ENCODE assay signal across 8 cellular contexts in genomic region chr7:116524609-116525297, GRCh38. TPM values are rescaled to one million over a fixed set of nuclear protein-coding genes. Genes with fewer than 3 reads are reported as not detected.
DNase-seq lines count a peak whose midpoint lies in the region; ATAC-seq and TF ChIP-seq lines count a peak whose summit lies in the region.

A gene with protein sequence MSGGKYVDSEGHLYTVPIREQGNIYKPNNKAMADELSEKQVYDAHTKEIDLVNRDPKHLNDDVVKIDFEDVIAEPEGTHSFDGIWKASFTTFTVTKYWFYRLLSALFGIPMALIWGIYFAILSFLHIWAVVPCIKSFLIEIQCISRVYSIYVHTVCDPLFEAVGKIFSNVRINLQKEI (plus strand): TSS chr7:116525036. CDS start chr7:116525063, 27 bp downstream.

- H3K79me2 ChIP-seq in KMS-11 (ENCODE audit: insufficient read depth, low read depth) = 0 out of 2 replicates have a peak, but pooled peaks cover 10% of the 10 kb centered on the region

- no peaks in the 10 kb centered on the region; the same call in 1 of the 2 replicates for H3K27me3 ChIP-seq in KMS-11 (ENCODE audit: insufficient read depth, low read depth)

- CTCF ChIA-PET in activated CD8-positive, alpha-beta T cell treated with anti-CD3 and anti-CD28 coated beads for 36 hours (lab: Charles Lee) = interaction anchor here (1.0 to 3.1 kb wide), 10 partner anchors 8 to 289 kb away, joined by 3 to 20 read pairs (median 11); no protein-coding TSS in a partner anchor

- H3K4me1 Mint-ChIP-seq in activated CD8-positive, alpha-beta T cell treated with anti-CD3 and anti-CD28 coated beads for 36 hours (ENCODE audit: low read depth) = peaks cover 25% of the 10 kb centered on the region
- H3K4me1 Mint-ChIP-seq in stimulated activated naive B cell treated with anti-CD40 and anti-IgM and Interleukin-4, amounts not matched to agents 10 μg/mL and 1 μg/mL and 100 μg/mL, for 72 hours = peaks cover 19 to 30% of the 10 kb centered on the region in 2 donors

- H3K36me3 ChIP-seq in KMS-11 (ENCODE audit: insufficient read depth) = no peaks in the 10 kb centered on the region

- no peaks in the 10 kb centered on the region for H4K20me1 ChIP-seq in KMS-11 (ENCODE audit: insufficient read depth)

- H3K36me3 Mint-ChIP-seq in activated CD8-positive, alpha-beta T cell treated with anti-CD3 and anti-CD28 coated beads for 36 hours (ENCODE audit: low read depth) = no peaks in the 10 kb centered on the region
- no peaks in the 10 kb centered on the region for H3K36me3 Mint-ChIP-seq in stimulated activated naive B cell treated with anti-CD40 and anti-IgM and Interleukin-4, amounts not matched to agents 10 μg/mL and 1 μg/mL and 100 μg/mL, for 72 hours

- H3K4me3 ChIP-seq in KMS-11 (IDR thresholded peaks at IDR 0.05; ENCODE audit: insufficient read depth, low read depth, low read length) = peak within 1 kb of the TSS; percentile 76

- peak within 1 kb of the TSS; percentile 69 for H3K9ac ChIP-seq in KMS-11

- DNase-seq in GM13976 (ENCODE audit: low spot score) (peak; percentile 55), lung microvascular endothelial cell (ENCODE audit: low read depth in 2 of 2) (peak; percentile 97), NCI-H1436 (lab: John Stamatoyannopoulos, UW) (no peak)
- DNase-seq in activated CD8-positive, alpha-beta T cell treated with anti-CD3 and anti-CD28 coated beads for 36 hours = peak; percentile 61
- no peak for DNase-seq in stimulated activated naive B cell treated with anti-CD40 and anti-IgM and Interleukin-4, amounts not matched to agents 10 μg/mL and 1 μg/mL and 100 μg/mL, for 72 hours

- H3K4me3 Mint-ChIP-seq in activated CD8-positive, alpha-beta T cell treated with anti-CD3 and anti-CD28 coated beads for 36 hours = peak within 1 kb of the TSS; percentile 75
- peak within 1 kb of the TSS; percentile 93 to 95 for H3K4me3 Mint-ChIP-seq in stimulated activated naive B cell treated with anti-CD40 and anti-IgM and Interleukin-4, amounts not matched to agents 10 μg/mL and 1 μg/mL and 100 μg/mL, for 72 hours

- H3K27ac ChIP-seq in KMS-11 = peak within 1 kb of the TSS; percentile 47

- H2AFZ ChIP-seq in KMS-11 (ENCODE audit: low read depth) = peak within 1 kb of the TSS; percentile 98

- H3K4me1 ChIP-seq in KMS-11 (ENCODE audit: low read depth, poor library complexity, severe bottlenecking) = peaks cover 40% of the 10 kb centered on the region

- H3K27ac Mint-ChIP-seq in activated CD8-positive, alpha-beta T cell treated with anti-CD3 and anti-CD28 coated beads for 36 hours = peak within 1 kb of the TSS; percentile 49
- H3K27ac Mint-ChIP-seq in stimulated activated naive B cell treated with anti-CD40 and anti-IgM and Interleukin-4, amounts not matched to agents 10 μg/mL and 1 μg/mL and 100 μg/mL, for 72 hours = peak within 1 kb of the TSS; percentile 88

- peak within 1 kb of the TSS; percentile 94 for H3K4me2 ChIP-seq in KMS-11

- TF ChIP-seq CTCF in GM13976 (IDR thresholded peaks at IDR 0.05; ENCODE audit: borderline replicate concordance, control extremely low read depth, extremely low read depth, insufficient read depth, missing control alignments) = no peak
- no peak; the same call in 1 of the 2 replicates for TF ChIP-seq CTCF in KMS-11 (conservative IDR thresholded peaks at IDR 0.05; ENCODE audit: low read depth, low read length)
- no peak for TF ChIP-seq CTCF in activated CD8-positive, alpha-beta T cell treated with anti-CD3 and anti-CD28 coated beads for 36 hours (IDR thresholded peaks at IDR 0.05)

- intact Hi-C loops in activated CD8-positive, alpha-beta T cell treated with anti-CD3 and anti-CD28 coated beads for 36 hours (cut with micrococcal nuclease) = loop anchor here (5.0 kb wide), 1 partner anchor 63 kb away; no protein-coding TSS in a partner anchor

- in situ Hi-C loops in GM13976 (cut with MboI; ENCODE audit: low sequenced_read_pairs, unreplicated experiment) = no loop called here
- in situ Hi-C loops in endometrial microvascular endothelial cells (cut with HindIII; ENCODE audit: inconsistent ontology term, low pct_unique_long_range_greater_than_20kb, low sequenced_read_pairs) = no loop called here

- POLR2A ChIA-PET in activated CD8-positive, alpha-beta T cell treated with anti-CD3 and anti-CD28 coated beads for 36 hours (lab: Charles Lee) = no interaction called here

- ATAC-seq in activated CD8-positive, alpha-beta T cell treated with anti-CD3 and anti-CD28 coated beads for 36 hours = peak; percentile 42
- peak; percentile 36 to 43 for ATAC-seq in stimulated activated naive B cell treated with anti-CD40 and anti-IgM and Interleukin-4, amounts not matched to agents 10 μg/mL and 1 μg/mL and 100 μg/mL, for 72 hours (replicated peaks)
- no peak for ATAC-seq in GM19395 (IDR thresholded peaks at IDR 0.05; ENCODE audit: unreplicated experiment)

- H3K27me3 Mint-ChIP-seq in activated CD8-positive, alpha-beta T cell treated with anti-CD3 and anti-CD28 coated beads for 36 hours = peaks cover 71% of the 10 kb centered on the region
- H3K27me3 Mint-ChIP-seq in stimulated activated naive B cell treated with anti-CD40 and anti-IgM and Interleukin-4, amounts not matched to agents 10 μg/mL and 1 μg/mL and 100 μg/mL, for 72 hours = peaks cover 32 to 47% of the 10 kb centered on the region in 2 donors

- H3K9me3 Mint-ChIP-seq in activated CD8-positive, alpha-beta T cell treated with anti-CD3 and anti-CD28 coated beads for 36 hours = no peaks in the 10 kb centered on the region
- no peaks in the 10 kb centered on the region for H3K9me3 Mint-ChIP-seq in stimulated activated naive B cell treated with anti-CD40 and anti-IgM and Interleukin-4, amounts not matched to agents 10 μg/mL and 1 μg/mL and 100 μg/mL, for 72 hours

RNA-seq across cellular contexts. Expression of the gene that starts here (rescaled TPM):
- under 1 TPM; 0.18 to 0.74 TPM for total RNA-seq in activated CD8-positive, alpha-beta T cell treated with anti-CD3 and anti-CD28 coated beads for 36 hours
- total RNA-seq in endometrial microvascular endothelial cells (ENCODE audit: inconsistent ontology term) (1,728 TPM), lung microvascular endothelial cell (585 and 1,079 TPM in 2 replicates)

Comparison
In these comparisons a context has a peak if more than half of its experiments do, and no peak if none do; other contexts are left out.
1. RNA of the gene that starts here (total RNA-seq): 1,728 TPM in endometrial microvascular endothelial cells (single experiment) and 585 to 1,079 TPM in lung microvascular endothelial cell; 0.18 to 0.74 TPM in activated CD8-positive, alpha-beta T cell treated with anti-CD3 and anti-CD28 coated beads for 36 hours; every median in the first group is over 100 times any median in the second.
2. Peak in DNase-seq and ATAC-seq in activated CD8-positive, alpha-beta T cell treated with anti-CD3 and anti-CD28 coated beads for 36 hours; RNA of the gene not detected or under 1 TPM.
3. DNase-seq: peak in GM13976 (single experiment) and lung microvascular endothelial cell (2 of 2); none in stimulated activated naive B cell treated with anti-CD40 and anti-IgM and Interleukin-4, amounts not matched to agents 10 μg/mL and 1 μg/mL and 100 μg/mL, for 72 hours (single experiment) and NCI-H1436 (single experiment).